8 cellular contexts compared by ENCODE assay signal in the genomic region with DNA sequence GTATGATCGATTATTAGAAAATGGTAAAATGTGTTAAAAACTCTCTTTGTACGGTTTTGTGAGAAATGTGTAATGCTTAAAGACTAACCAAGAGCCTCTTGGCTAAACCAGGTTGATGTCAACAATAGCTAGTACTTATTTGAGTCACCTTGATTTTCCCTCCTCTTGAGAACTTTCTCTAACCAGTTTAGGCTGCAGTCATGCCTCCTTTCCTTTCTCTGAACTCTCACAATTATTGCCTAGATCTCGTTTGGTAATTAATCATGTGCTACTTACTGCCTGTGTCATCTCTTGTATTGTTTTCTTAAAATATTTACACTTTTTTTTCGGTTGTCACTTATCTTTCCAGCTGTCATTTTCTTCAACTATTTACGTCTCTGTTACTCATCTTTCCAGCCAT. TPM values are rescaled to one million over a fixed set of nuclear protein-coding genes. Genes with fewer than 3 reads are reported as not detected.
DNase-seq lines count a peak whose midpoint lies in the region; ATAC-seq, FAIRE-seq and TF ChIP-seq lines count a peak whose summit lies in the region.

No MANE protein-coding gene starts in this region.

- peaks cover 31% of the 10 kb centered on the region for H3K79me2 ChIP-seq in astrocyte (ENCODE audit: insufficient read depth, low read length)
- H3K79me2 ChIP-seq in osteoblast (ENCODE audit: insufficient read depth, low read length) = peaks cover 32% of the 10 kb centered on the region

- H3K4me2 ChIP-seq in astrocyte (ENCODE audit: low read length) (peak overlapping the region; percentile 99), osteoblast (ENCODE audit: insufficient read depth, low read length) (peak overlapping the region; percentile 90)

- peaks cover 15% of the 10 kb centered on the region for H3K36me3 Mint-ChIP-seq in activated T-cell treated with anti-CD3 and anti-CD28 coated beads, Interleukin-2, amount 50 U/mL, for 24 hours (ENCODE audit: low read depth)
- no peaks in the 10 kb centered on the region for H3K36me3 Mint-ChIP-seq in astrocyte (ENCODE audit: low read depth, unreplicated experiment)

- H4K20me1 ChIP-seq in astrocyte (ENCODE audit: insufficient read depth, low read length) = peaks cover 29% of the 10 kb centered on the region
- peaks cover 29% of the 10 kb centered on the region for H4K20me1 ChIP-seq in osteoblast (ENCODE audit: insufficient read depth, low read length)

- no peaks in the 10 kb centered on the region for H3K36me3 ChIP-seq in astrocyte (ENCODE audit: insufficient read depth, low read length)
- no peaks in the 10 kb centered on the region for H3K36me3 ChIP-seq in osteoblast (ENCODE audit: insufficient read depth, low read length)

- no peak for DNase-seq in activated T-cell treated with anti-CD3 and anti-CD28 coated beads, Interleukin-2, amount 50 U/mL, for 24 hours
- DNase-seq in activated T-cell treated with anti-CD3 and anti-CD28 coated beads, Interleukin-2, amount 50 U/mL, for 1 hour = no peak
- DNase-seq in astrocyte (ENCODE audit: low read depth) (no peak), osteoblast (ENCODE audit: insufficient read length, low spot score, missing footprints) (no peak), D341Med (ENCODE audit: low spot score) (no peak), GF-D8 (lab: John Stamatoyannopoulos, UW) (no peak), NCI-H2081 treated with DMSO at 0.1 percent for 48 hours (lab: John Stamatoyannopoulos, UW) (no peak)

- H3K4me1 ChIP-seq in astrocyte (ENCODE audit: insufficient read depth, low read length) (peaks cover 8% of the 10 kb centered on the region), osteoblast (ENCODE audit: insufficient read depth, low read length) (peaks cover 11% of the 10 kb centered on the region)

- H3K27me3 ChIP-seq in astrocyte (ENCODE audit: insufficient read depth, low read length) (peaks cover 2% of the 10 kb centered on the region), osteoblast (ENCODE audit: insufficient read depth, low read length) (peaks cover 29% of the 10 kb centered on the region)

- TF ChIP-seq CTCF in astrocyte (IDR thresholded peaks at IDR 0.05; ENCODE audit: insufficient read depth, low read depth, low read length) (no peak), osteoblast (IDR thresholded peaks at IDR 0.05; ENCODE audit: extremely low read depth, low read depth, low read length) (no peak)

- peaks cover 10% of the 10 kb centered on the region for H3K27me3 Mint-ChIP-seq in activated T-cell treated with anti-CD3 and anti-CD28 coated beads, Interleukin-2, amount 50 U/mL, for 24 hours
- H3K27me3 Mint-ChIP-seq in astrocyte (ENCODE audit: low read depth, unreplicated experiment) = no peaks in the 10 kb centered on the region

- peak; percentile 22 for ATAC-seq in HG03108 (IDR thresholded peaks at IDR 0.05; ENCODE audit: unreplicated experiment)

- no peak overlapping the region for H3K27ac ChIP-seq in astrocyte (ENCODE audit: low read depth, low read length)
- H3K27ac ChIP-seq in osteoblast (ENCODE audit: low read depth, low read length) = no peak overlapping the region

- H2AFZ ChIP-seq in astrocyte (ENCODE audit: low read depth, low read length) (no peak overlapping the region), osteoblast (ENCODE audit: low read length) (peak overlapping the region; percentile 73)

- no peak for FAIRE-seq in astrocyte (lab: Jason Lieb, UNC)

- peaks cover 39% of the 10 kb centered on the region for H3K4me1 Mint-ChIP-seq in activated T-cell treated with anti-CD3 and anti-CD28 coated beads, Interleukin-2, amount 50 U/mL, for 24 hours (ENCODE audit: low read depth)
- peaks cover 13% of the 10 kb centered on the region for H3K4me1 Mint-ChIP-seq in astrocyte (ENCODE audit: low read depth, unreplicated experiment)

- H3K27ac Mint-ChIP-seq in activated T-cell treated with anti-CD3 and anti-CD28 coated beads, Interleukin-2, amount 50 U/mL, for 24 hours = peak overlapping the region; percentile 94
- H3K27ac Mint-ChIP-seq in astrocyte (ENCODE audit: unreplicated experiment) = peak overlapping the region; percentile 4

- no peaks in the 10 kb centered on the region for H3K9me3 Mint-ChIP-seq in activated T-cell treated with anti-CD3 and anti-CD28 coated beads, Interleukin-2, amount 50 U/mL, for 24 hours
- H3K9me3 Mint-ChIP-seq in astrocyte (ENCODE audit: unreplicated experiment) = no peaks in the 10 kb centered on the region

- H3K4me3 Mint-ChIP-seq in activated T-cell treated with anti-CD3 and anti-CD28 coated beads, Interleukin-2, amount 50 U/mL, for 24 hours = peak overlapping the region; percentile 82
- peak overlapping the region; percentile 95 for H3K4me3 Mint-ChIP-seq in astrocyte (ENCODE audit: unreplicated experiment)

- H3K9me3 ChIP-seq in astrocyte (ENCODE audit: insufficient read depth, low read depth, low read length) = no peaks in the 10 kb centered on the region
- no peaks in the 10 kb centered on the region for H3K9me3 ChIP-seq in osteoblast (ENCODE audit: low read depth, low read length)

- peak overlapping the region; percentile 79 for H3K4me3 ChIP-seq in astrocyte (ENCODE audit: insufficient read depth, low read depth, low read length)
- H3K4me3 ChIP-seq in osteoblast (ENCODE audit: insufficient read depth, low read length) = no peak overlapping the region

- no peak overlapping the region for H3K9ac ChIP-seq in astrocyte (ENCODE audit: low read length)

RNA-seq across cellular contexts. Expression of a gene that starts 1.1 kb away (rescaled TPM):
- total RNA-seq in astrocyte (22.8 and 24.8 TPM in 2 replicates), osteoblast (27.7 and 29.3 TPM in 2 replicates)
